ENCODE assay signal across 17 cellular contexts in the genomic region with DNA sequence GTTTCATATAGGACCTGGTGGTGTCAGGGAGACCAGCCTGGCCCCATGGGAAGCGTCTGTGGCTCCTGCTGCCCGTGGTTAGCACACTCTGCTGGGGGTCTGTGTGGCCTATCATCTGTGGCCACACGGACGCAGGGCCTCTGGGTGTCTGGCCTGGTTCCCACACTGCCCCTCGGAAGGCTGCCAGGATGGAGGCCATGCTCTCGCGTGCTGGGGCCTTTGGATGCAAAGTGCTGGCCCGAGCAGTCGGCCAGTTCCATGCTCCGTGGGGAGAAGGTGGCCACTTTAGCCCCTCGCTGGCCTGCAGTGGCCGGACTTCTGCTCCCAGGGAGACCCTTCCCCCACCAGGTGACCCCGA.
"Had no signal": no experiment of that assay in that cellular context is flagged by ENCODE, and none has a peak within 500 bp of the region (broad histone marks: within the 10 kb centered on the region; RNA-seq: fewer than 3 reads in every experiment).

No MANE protein-coding gene starts in this region.

- H3K27me3 Mint-ChIP-seq: activated CD4-positive, alpha-beta T cell treated with anti-CD3 and anti-CD28 coated beads for 36 hours; activated naive CD4-positive, alpha-beta T cell treated with anti-CD3 and anti-CD28 coated beads, Interleukin-2, amount 50 U/mL, for 24 hours; activated T-helper 17 cell treated with anti-CD3 and anti-CD28 coated beads, Interleukin-2, amount 50 U/mL, for 72 hours; naive B cell; T-cell had no signal

- ATAC-seq: activated CD4-positive, alpha-beta T cell treated with anti-CD3 and anti-CD28 coated beads for 36 hours; activated T-helper 17 cell treated with anti-CD3 and anti-CD28 coated beads, Interleukin-2, amount 50 U/mL, for 72 hours; pancreas; T-cell had no signal

- H3K27me3 ChIP-seq: colonic mucosa, neural progenitor cell, pancreas had no signal

- H3K27ac ChIP-seq: colonic mucosa, neural progenitor cell, pancreas had no signal

- H3K4me1 Mint-ChIP-seq: activated CD4-positive, alpha-beta T cell treated with anti-CD3 and anti-CD28 coated beads for 36 hours; activated naive CD4-positive, alpha-beta T cell treated with anti-CD3 and anti-CD28 coated beads, Interleukin-2, amount 50 U/mL, for 24 hours; T-cell had no signal

- H3K27ac Mint-ChIP-seq: activated CD4-positive, alpha-beta T cell treated with anti-CD3 and anti-CD28 coated beads for 36 hours; activated naive CD4-positive, alpha-beta T cell treated with anti-CD3 and anti-CD28 coated beads, Interleukin-2, amount 50 U/mL, for 24 hours; activated T-helper 17 cell treated with anti-CD3 and anti-CD28 coated beads, Interleukin-2, amount 50 U/mL, for 72 hours; neural progenitor cell; T-cell had no signal

- H3K36me3 Mint-ChIP-seq: neural progenitor cell had no signal

- H3K4me3 ChIP-seq: colonic mucosa, neural progenitor cell, pancreas had no signal

- DNase-seq: activated CD4-positive, alpha-beta T cell treated with anti-CD3 and anti-CD28 coated beads for 36 hours; amniotic stem cell; caudate nucleus; effector CD4-positive, alpha-beta T cell; foreskin fibroblast; naive B cell; retina; SK-N-SH; stimulated activated CD4-positive, alpha-beta T cell treated with anti-CD3 and anti-CD28 coated beads, Interleukin-4, amount 100 ng/mL, for 24 hours; stimulated activated naive CD4-positive, alpha-beta T cell; trophoblast cell had no signal

- H3K9me3 ChIP-seq: colonic mucosa had no signal

- H3K4me3 Mint-ChIP-seq: activated CD4-positive, alpha-beta T cell treated with anti-CD3 and anti-CD28 coated beads for 36 hours; activated naive CD4-positive, alpha-beta T cell treated with anti-CD3 and anti-CD28 coated beads, Interleukin-2, amount 50 U/mL, for 24 hours; activated T-helper 17 cell treated with anti-CD3 and anti-CD28 coated beads, Interleukin-2, amount 50 U/mL, for 72 hours; neural progenitor cell; T-cell had no signal

- H3K36me3 ChIP-seq: colonic mucosa, neural progenitor cell, pancreas had no signal

- H3K9me3 Mint-ChIP-seq: activated T-helper 17 cell treated with anti-CD3 and anti-CD28 coated beads, Interleukin-2, amount 50 U/mL, for 72 hours had no signal

- H3K4me1 ChIP-seq: colonic mucosa, neural progenitor cell, pancreas had no signal
